In the genomic region with DNA sequence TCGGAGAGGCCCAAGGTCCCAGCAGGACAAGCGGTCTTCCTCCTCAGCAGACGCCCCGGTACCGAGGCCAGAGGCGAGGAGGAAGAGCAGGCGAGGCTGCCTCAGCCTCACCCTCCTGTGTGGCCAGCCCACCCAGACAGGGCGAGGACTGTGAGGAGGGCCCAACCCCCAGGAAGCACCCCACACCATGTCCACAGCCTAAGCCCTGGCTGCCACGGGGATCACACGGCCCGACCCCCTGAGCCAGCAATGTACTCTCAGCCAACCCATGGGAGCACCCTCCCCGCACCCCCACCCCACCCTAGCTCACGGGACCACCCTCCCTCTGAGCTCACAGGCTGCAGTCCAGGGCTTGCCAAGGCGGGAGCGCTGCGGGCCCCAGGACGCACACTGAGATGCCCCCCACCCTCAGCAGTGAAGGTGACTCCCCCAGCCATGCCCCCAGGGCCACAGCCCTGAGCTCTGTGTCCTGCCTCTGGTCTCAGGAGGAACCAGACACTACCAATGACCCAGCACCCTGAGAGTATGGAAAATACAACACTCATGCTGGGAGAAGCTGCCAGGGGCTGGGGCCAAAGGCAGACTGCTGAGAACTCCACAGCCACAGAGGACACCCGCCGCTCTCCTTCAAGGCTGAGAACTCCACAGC, we compare ENCODE assay signal across 9 cellular contexts.
"Had no signal": no experiment of that assay in that cellular context is flagged by ENCODE, and none has a peak within 500 bp of the region (broad histone marks: within the 10 kb centered on the region; RNA-seq: fewer than 3 reads in every experiment).

No MANE protein-coding gene starts in this region.

- H3K27ac Mint-ChIP-seq: activated CD4-positive, alpha-beta memory T cell treated with anti-CD3 and anti-CD28 coated beads, Interleukin-2, amount 10 ng/mL, durations not matched to agents 7 days and 5 days had no signal

- ATAC-seq: foreskin keratinocyte, left colon had no signal

- H3K27me3 ChIP-seq: ascending aorta, foreskin keratinocyte, ovary, tibial nerve had no signal

- DNase-seq: foreskin keratinocyte, mammary epithelial cell, nephron progenitor cell had no signal

- H3K36me3 ChIP-seq: ovary had no signal

- H3K4me3 Mint-ChIP-seq: activated CD4-positive, alpha-beta memory T cell treated with anti-CD3 and anti-CD28 coated beads, Interleukin-2, amount 10 ng/mL, durations not matched to agents 7 days and 5 days; nephron progenitor cell had no signal

- H3K4me3 ChIP-seq: ascending aorta, ovary, tibial nerve had no signal

- H3K27me3 Mint-ChIP-seq: activated CD4-positive, alpha-beta memory T cell treated with anti-CD3 and anti-CD28 coated beads, Interleukin-2, amount 10 ng/mL, durations not matched to agents 7 days and 5 days; activated naive CD8-positive, alpha-beta T cell treated with anti-CD3 and anti-CD28 coated beads, Interleukin-2, amount 50 U/mL, for 24 hours had no signal

- H3K9me3 ChIP-seq: ascending aorta, ovary, tibial nerve had no signal

- H3K27ac ChIP-seq: ascending aorta, foreskin keratinocyte, ovary, tibial nerve had no signal

- H3K4me1 ChIP-seq: ascending aorta had no signal

- H3K9me3 Mint-ChIP-seq: activated CD4-positive, alpha-beta memory T cell treated with anti-CD3 and anti-CD28 coated beads, Interleukin-2, amount 10 ng/mL, durations not matched to agents 7 days and 5 days; activated naive CD8-positive, alpha-beta T cell treated with anti-CD3 and anti-CD28 coated beads, Interleukin-2, amount 50 U/mL, for 24 hours; nephron progenitor cell had no signal
